10 cellular contexts compared by ENCODE assay signal in the genomic region with DNA sequence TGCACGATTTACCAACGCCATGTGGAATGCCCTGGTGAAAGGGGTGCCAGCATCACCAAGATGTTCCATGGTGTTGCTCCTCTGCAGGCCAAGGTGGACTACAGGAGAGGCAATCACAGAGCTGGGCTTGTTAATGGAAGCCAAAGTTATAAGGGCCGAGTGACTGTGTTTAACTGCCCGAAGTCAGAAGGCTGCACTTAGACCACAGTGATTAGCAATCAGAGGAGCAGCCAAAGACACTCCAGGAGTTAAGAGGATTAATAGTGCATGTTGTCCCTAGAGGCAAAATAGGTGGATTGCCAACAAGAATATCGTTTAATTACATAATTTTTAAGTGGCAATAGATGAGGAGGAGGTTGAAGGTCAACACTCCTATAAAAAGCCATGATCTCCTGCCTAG.
"Had no signal": no experiment of that assay in that cellular context is flagged by ENCODE, and none has a peak within 500 bp of the region (broad histone marks: within the 10 kb centered on the region; RNA-seq: fewer than 3 reads in every experiment).

No MANE protein-coding gene starts in this region.

- H2AFZ ChIP-seq: GM23338 had no signal

- H3K4me3 ChIP-seq: GM23338, K562 had no signal

- ATAC-seq: GM23338, HepG2, K562 had no signal

- DNase-seq: H9, HCEC 1CT, IMR-90, KG1 had no signal

- H3K4me2 ChIP-seq: GM23338 had no signal

- FAIRE-seq: H1, H54, HepG2, K562 had no signal

- H3K27ac ChIP-seq: HL-60 had no signal
